ENCODE assay signal across 8 cellular contexts in the genomic region with DNA sequence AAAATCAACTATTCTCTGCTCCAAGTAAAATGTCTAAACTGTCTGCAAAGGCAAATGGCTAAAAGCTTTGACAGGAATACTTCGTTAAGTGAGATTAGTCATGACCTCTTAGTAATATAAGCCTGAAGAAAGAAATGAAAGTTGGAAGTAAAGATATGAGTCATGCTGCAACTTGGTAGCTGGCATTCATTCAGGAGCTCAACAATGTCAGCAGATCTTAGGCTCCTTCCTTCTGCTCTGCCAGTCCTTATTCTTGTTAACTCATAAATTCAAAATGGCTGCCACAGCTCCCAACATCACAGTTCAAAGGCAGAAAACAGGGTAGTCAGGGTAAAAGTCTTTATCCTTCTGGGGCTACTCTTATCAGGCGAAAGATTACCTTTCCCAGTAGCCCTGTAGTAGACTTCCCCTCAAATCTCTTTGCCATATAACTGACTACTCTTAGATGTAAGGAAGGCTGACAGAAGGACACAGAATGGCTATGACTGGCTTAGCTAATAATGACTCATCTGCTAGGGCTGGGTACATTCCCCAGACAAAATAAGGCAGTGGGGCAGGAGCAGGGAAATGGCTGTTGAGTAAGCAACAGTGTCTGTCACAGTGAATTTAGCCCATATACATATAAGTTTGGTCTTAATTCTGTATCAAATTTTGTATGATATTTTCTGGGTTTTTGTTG. TPM values are rescaled to one million over a fixed set of nuclear protein-coding genes. Genes with fewer than 3 reads are reported as not detected.
DNase-seq lines count a peak whose midpoint lies in the region; ATAC-seq and TF ChIP-seq lines count a peak whose summit lies in the region.

No MANE protein-coding gene starts in this region.

- no peaks in the 10 kb centered on the region for H3K9me3 ChIP-seq in CD8-positive, alpha-beta T cell (ENCODE audit: low read length)

- no peaks in the 10 kb centered on the region for H3K27me3 Mint-ChIP-seq in osteocyte (ENCODE audit: unreplicated experiment)
- H3K27me3 Mint-ChIP-seq in CD8-positive, alpha-beta T cell (ENCODE audit: low read depth), result peaks cover 2% of the 10 kb centered on the region

- H3K27me3 ChIP-seq in CD8-positive, alpha-beta T cell (ENCODE audit: insufficient read depth, low read length), result no peaks in the 10 kb centered on the region

- H3K27ac ChIP-seq in CD8-positive, alpha-beta T cell (ENCODE audit: low read depth, low read length), result no peak overlapping the region

- H3K36me3 Mint-ChIP-seq in osteocyte (ENCODE audit: unreplicated experiment), result no peaks in the 10 kb centered on the region
- H3K36me3 Mint-ChIP-seq in CD8-positive, alpha-beta T cell, result no peaks in the 10 kb centered on the region

- H3K4me1 ChIP-seq in CD8-positive, alpha-beta T cell (ENCODE audit: insufficient read depth, low read length), result no peaks in the 10 kb centered on the region

- TF ChIP-seq CTCF in AG10803 (conservative IDR thresholded peaks at IDR 0.05; ENCODE audit: low read length) (no peak), osteocyte (IDR thresholded peaks at IDR 0.05) (no peak)
- no peak for TF ChIP-seq CTCF in CD8-positive, alpha-beta T cell (IDR thresholded peaks at IDR 0.05)

- POLR2A ChIA-PET in CD8-positive, alpha-beta T cell (lab: Charles Lee), result no interaction called here

- H3K36me3 ChIP-seq in CD8-positive, alpha-beta T cell (ENCODE audit: insufficient read depth, low read length), result no peaks in the 10 kb centered on the region

- CTCF ChIA-PET in CD8-positive, alpha-beta T cell (lab: Charles Lee), result interaction anchor here (0.9 to 1.4 kb wide), 3 partner anchors 15 to 39 kb away, joined by 3 to 5 read pairs (median 4); no protein-coding TSS in a partner anchor

- H3K27ac Mint-ChIP-seq in osteocyte (ENCODE audit: unreplicated experiment), result peak overlapping the region; percentile 82
- no peak overlapping the region for H3K27ac Mint-ChIP-seq in CD8-positive, alpha-beta T cell

- intact Hi-C loops in CD8-positive, alpha-beta T cell (cut with DNase I, micrococcal nuclease), result no loop called here

- peaks cover 24% of the 10 kb centered on the region for H3K4me1 Mint-ChIP-seq in osteocyte (ENCODE audit: unreplicated experiment)
- H3K4me1 Mint-ChIP-seq in CD8-positive, alpha-beta T cell (ENCODE audit: low read depth), result no peaks in the 10 kb centered on the region

- H3K9me3 Mint-ChIP-seq in osteocyte (ENCODE audit: unreplicated experiment), result no peaks in the 10 kb centered on the region
- H3K9me3 Mint-ChIP-seq in CD8-positive, alpha-beta T cell, result no peaks in the 10 kb centered on the region

- ATAC-seq in GM19023 (IDR thresholded peaks at IDR 0.05; ENCODE audit: unreplicated experiment), result peak; percentile 87
- ATAC-seq in HG03095 (IDR thresholded peaks at IDR 0.05; ENCODE audit: unreplicated experiment), result peak; percentile 80
- ATAC-seq in CD8-positive, alpha-beta T cell, result no peak

- H3K4me3 ChIP-seq in AG10803 (ENCODE audit: low read length), result peak overlapping the region; percentile 44
- no peak overlapping the region for H3K4me3 ChIP-seq in CD8-positive, alpha-beta T cell (ENCODE audit: low read depth, low read length)

- DNase-seq in AG10803 (ENCODE audit: low read depth) (peak; percentile 95), RPMI8226 (peak; percentile 87), epidermal melanocyte (ENCODE audit: insufficient read length, low spot score) (peak; percentile 22), osteocyte (ENCODE audit: extremely low spot score, unreplicated experiment) (no peak), mesenteric fat pad (ENCODE audit: low spot score) (no peak)
- DNase-seq in CD8-positive, alpha-beta T cell, result no peak

- H3K4me3 Mint-ChIP-seq in osteocyte (ENCODE audit: unreplicated experiment), result no peak overlapping the region
- H3K4me3 Mint-ChIP-seq in CD8-positive, alpha-beta T cell, result no peak overlapping the region

RNA-seq across cellular contexts. Expression of a gene that starts 24.4 kb away (rescaled TPM):
- total RNA-seq in osteocyte (79.6 and 79.7 TPM in 2 replicates), mesenteric fat pad (99.2 TPM)
- total RNA-seq in CD8-positive, alpha-beta T cell, result 100 to 1,000 TPM; 116 TPM

RNA-seq across cellular contexts. Expression of a gene that starts 31.3 kb away (rescaled TPM):
- total RNA-seq in osteocyte (25.3 and 26.4 TPM in 2 replicates), mesenteric fat pad (7.6 TPM)
- 10 to 100 TPM; 14.1 to 14.4 TPM for total RNA-seq in CD8-positive, alpha-beta T cell

RNA-seq across cellular contexts. Expression of a gene that starts 55.3 kb away (rescaled TPM):
- total RNA-seq in osteocyte (not detected in 2 replicates), mesenteric fat pad (not detected)
- total RNA-seq in CD8-positive, alpha-beta T cell, result under 1 TPM in 1 of 2 experiments, not detected in 1; 0.44 TPM

Comparison
In these comparisons a context has a peak if more than half of its experiments do, and no peak if none do; other contexts are left out.
1. DNase-seq: peak in AG10803 (single experiment), RPMI8226 (single experiment) and epidermal melanocyte (single experiment); none in osteocyte (single experiment), CD8-positive, alpha-beta T cell (0 of 7) and mesenteric fat pad (single experiment).